Comparison of ENCODE assay signal across 16 cellular contexts in the genomic region with DNA sequence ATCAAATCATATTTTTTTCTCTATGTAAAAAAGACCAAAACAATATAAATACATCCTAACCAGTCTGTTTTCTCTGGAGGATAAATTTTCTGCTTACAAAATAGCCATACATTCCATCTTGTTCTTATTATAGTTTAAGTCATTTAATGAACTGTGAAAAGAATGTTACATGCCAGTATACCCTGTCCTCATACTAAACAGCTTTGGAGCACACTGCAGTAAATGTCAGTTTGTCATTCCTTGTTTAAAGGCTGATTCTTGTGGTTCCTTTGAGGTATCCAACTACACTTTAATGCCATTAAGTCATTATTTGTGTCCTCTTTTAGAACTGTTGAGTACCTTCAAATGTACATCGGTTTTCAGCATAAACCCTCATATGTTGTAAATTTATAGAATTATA.
"Had no signal": no experiment of that assay in that cellular context is flagged by ENCODE, and none has a peak within 500 bp of the region (broad histone marks: within the 10 kb centered on the region; RNA-seq: fewer than 3 reads in every experiment).

No MANE protein-coding gene starts in this region.

- ATAC-seq: effector memory CD8-positive, alpha-beta T cell; heart right ventricle; left ventricle myocardium superior had no signal

- H3K4me3 ChIP-seq: heart right ventricle, neural progenitor cell, skin epidermis, thyroid gland, uterus had no signal

- H3K27me3 ChIP-seq: brain microvascular endothelial cell, heart right ventricle, neural progenitor cell, thyroid gland, uterus had no signal

- H3K4me1 ChIP-seq: heart right ventricle, neural progenitor cell, parathyroid adenoma, thyroid gland, uterus had no signal

- H3K36me3 ChIP-seq: brain microvascular endothelial cell, heart right ventricle, neural progenitor cell, thyroid gland, uterus had no signal

- H3K27ac ChIP-seq: brain microvascular endothelial cell, heart right ventricle, neural progenitor cell, parathyroid adenoma, skin epidermis, thyroid gland, uterus had no signal

- DNase-seq: activated CD4-positive, alpha-beta T cell treated with anti-CD3 and anti-CD28 coated beads, Interleukin-2, amount 50 U/mL, for 4 hours; activated CD4-positive, CD25-positive, alpha-beta regulatory T cell treated with anti-CD3 and anti-CD28 coated beads, Interleukin-2, amount 50 U/mL, for 72 hours; activated T-cell treated with anti-CD3 and anti-CD28 coated beads, Interleukin-2, amount 50 U/mL, for 1 hour; amniotic stem cell; brain microvascular endothelial cell; cerebellar nuclear complex; effector memory CD8-positive, alpha-beta T cell; heart right ventricle; kidney; left ventricle myocardium superior; retina; thyroid gland; uterus had no signal

- H3K9me3 ChIP-seq: thyroid gland, uterus had no signal
